ENCODE assay signal across 8 cellular contexts in genomic region chr3:73484656-73485248, GRCh38.
DNase-seq lines count a peak whose midpoint lies in the region; ATAC-seq and TF ChIP-seq lines count a peak whose summit lies in the region.

No MANE protein-coding gene starts in this region.

- no peaks in the 10 kb centered on the region for H3K27me3 ChIP-seq in osteoblast (ENCODE audit: insufficient read depth, low read length)

- peaks cover 5% of the 10 kb centered on the region for H4K20me1 ChIP-seq in osteoblast (ENCODE audit: insufficient read depth, low read length)

- ATAC-seq in GM19043 (IDR thresholded peaks at IDR 0.05; ENCODE audit: low read depth, unreplicated experiment) (peak; percentile 78), HG02588 (IDR thresholded peaks at IDR 0.05; ENCODE audit: unreplicated experiment) (peak; percentile 92)

- no peaks in the 10 kb centered on the region for H3K4me1 ChIP-seq in osteoblast (ENCODE audit: insufficient read depth, low read length)

- H3K27ac ChIP-seq in osteoblast (ENCODE audit: low read depth, low read length) = no peak overlapping the region

- H3K36me3 ChIP-seq in osteoblast (ENCODE audit: insufficient read depth, low read length) = no peaks in the 10 kb centered on the region

- no peak for TF ChIP-seq CTCF in osteoblast (IDR thresholded peaks at IDR 0.05; ENCODE audit: extremely low read depth, low read depth, low read length)

- H3K9me3 ChIP-seq in osteoblast (ENCODE audit: low read depth, low read length) = no peaks in the 10 kb centered on the region

- H2AFZ ChIP-seq in osteoblast (ENCODE audit: low read length) = no peak overlapping the region

- no peak overlapping the region for H3K4me2 ChIP-seq in osteoblast (ENCODE audit: insufficient read depth, low read length)

- H3K4me3 ChIP-seq in osteoblast (ENCODE audit: insufficient read depth, low read length) = no peak overlapping the region

- H3K79me2 ChIP-seq in osteoblast (ENCODE audit: insufficient read depth, low read length) = peaks cover 3% of the 10 kb centered on the region

- DNase-seq in HT1080 (ENCODE audit: low read depth) = peak; percentile 21
- DNase-seq in osteoblast (ENCODE audit: insufficient read length, low spot score, missing footprints) = peak; percentile 21
- DNase-seq in stimulated activated naive CD4-positive, alpha-beta T cell treated with Interleukin-2 at 50 U/mL for 16 hours (lab: John Stamatoyannopoulos, UW) = no peak
- DNase-seq in NCI-H524 treated with DMSO at 0.1 percent for 48 hours (lab: John Stamatoyannopoulos, UW) = no peak
- no peak for DNase-seq in stimulated activated CD8-positive, alpha-beta memory T cell treated with anti-CD3 and anti-CD28 coated beads, Interleukin-4, amount 100 ng/mL, for 48 hours
- DNase-seq in activated CD8-positive, alpha-beta memory T cell treated with anti-CD3 and anti-CD28 coated beads, Interleukin-2, amount 50 U/mL, for 48 hours = no peak

Comparison
In these comparisons a context has a peak if more than half of its experiments do, and no peak if none do; other contexts are left out.
1. DNase-seq: peak in HT1080 (single experiment) and osteoblast (single experiment); none in stimulated activated naive CD4-positive, alpha-beta T cell treated with Interleukin-2 at 50 U/mL for 16 hours (single experiment), NCI-H524 treated with DMSO at 0.1 percent for 48 hours (single experiment), stimulated activated CD8-positive, alpha-beta memory T cell treated with anti-CD3 and anti-CD28 coated beads, Interleukin-4, amount 100 ng/mL, for 48 hours (single experiment) and activated CD8-positive, alpha-beta memory T cell treated with anti-CD3 and anti-CD28 coated beads, Interleukin-2, amount 50 U/mL, for 48 hours (single experiment).